Comparison of ENCODE assay signal across 2 cellular contexts in genomic region chr4:188130355-188130754, GRCh38.
TF ChIP-seq lines count a peak whose summit lies in the region.

No MANE protein-coding gene starts in this region.

TF ChIP-seq in H1, 55 proteins besides CTCF, POLR2A, EP300 and RAD21:
- no peak for TF ChIP-seq YY1 (IDR thresholded peaks at IDR 0.05; ENCODE audit: low read depth, low read length)
- no peak for TF ChIP-seq EGR1 (IDR thresholded peaks at IDR 0.05; ENCODE audit: borderline replicate concordance, low read depth, low read length)
- no peak for TF ChIP-seq NANOG (IDR thresholded peaks at IDR 0.05; ENCODE audit: insufficient read depth, low read depth, low read length, poor library complexity, severe bottlenecking)
- no peak for TF ChIP-seq CHD7 (IDR thresholded peaks at IDR 0.05; ENCODE audit: insufficient replicate concordance, low read length)
- TF ChIP-seq CTBP2 (IDR thresholded peaks at IDR 0.05; ENCODE audit: borderline replicate concordance, insufficient read depth, insufficient read length, low read length) = no peak
- TF ChIP-seq PHF8 (conservative IDR thresholded peaks at IDR 0.05; ENCODE audit: low read depth, low read length) = no peak
- no peak for TF ChIP-seq ZNF274 (IDR thresholded peaks at IDR 0.05; ENCODE audit: borderline replicate concordance, extremely low read depth, low read length)
- TF ChIP-seq CBX8 (IDR thresholded peaks at IDR 0.05; ENCODE audit: borderline replicate concordance, low read depth, low read length) = no peak
- no peak for TF ChIP-seq KDM5A (IDR thresholded peaks at IDR 0.05; ENCODE audit: low read length)
- TF ChIP-seq TAF1 (IDR thresholded peaks at IDR 0.05; ENCODE audit: low read depth, low read length) = no peak
- no peak for TF ChIP-seq TBP (IDR thresholded peaks at IDR 0.05; ENCODE audit: low read depth, low read length)
- no peak for TF ChIP-seq SIX5 (IDR thresholded peaks at IDR 0.05; ENCODE audit: low read depth, low read length)
- TF ChIP-seq ATF2 (IDR thresholded peaks at IDR 0.05; ENCODE audit: low read length) = no peak

TF ChIP-seq in SK-N-SH treated with all-trans-retinoic acid at 6 μM for 48 hours, 23 proteins besides CTCF, POLR2A, EP300 and RAD21:
- TF ChIP-seq OSR1 (CRISPR knock-in tag; IDR thresholded peaks at IDR 0.05) (no peak), ZFP30 (CRISPR knock-in tag; IDR thresholded peaks at IDR 0.05) (no peak), ZC3H10 (CRISPR knock-in tag; IDR thresholded peaks at IDR 0.05) (no peak), TSHZ2 (CRISPR knock-in tag; IDR thresholded peaks at IDR 0.05) (no peak), ZNF8 (CRISPR knock-in tag; IDR thresholded peaks at IDR 0.05) (no peak), CSDC2 (CRISPR knock-in tag; IDR thresholded peaks at IDR 0.05) (no peak), ZNF70 (CRISPR knock-in tag; IDR thresholded peaks at IDR 0.05) (no peak), CREB5 (CRISPR knock-in tag; IDR thresholded peaks at IDR 0.05; ENCODE audit: low read depth) (no peak), ISL1 (CRISPR knock-in tag; IDR thresholded peaks at IDR 0.05) (no peak), PATZ1 (CRISPR knock-in tag; IDR thresholded peaks at IDR 0.05; ENCODE audit: borderline replicate concordance) (no peak), ZNF565 (CRISPR knock-in tag; conservative IDR thresholded peaks at IDR 0.05; ENCODE audit: low read depth) (no peak), GLIS3 (CRISPR knock-in tag; IDR thresholded peaks at IDR 0.05) (no peak), SNAI2 (CRISPR knock-in tag; IDR thresholded peaks at IDR 0.05) (no peak), BACH2 (CRISPR knock-in tag; IDR thresholded peaks at IDR 0.05; ENCODE audit: borderline replicate concordance) (no peak), RARB (CRISPR knock-in tag; IDR thresholded peaks at IDR 0.05) (no peak), PPARA (CRISPR knock-in tag; IDR thresholded peaks at IDR 0.05; ENCODE audit: borderline replicate concordance) (no peak), ZFP3 (CRISPR knock-in tag; IDR thresholded peaks at IDR 0.05) (no peak), CSRNP3 (CRISPR knock-in tag; IDR thresholded peaks at IDR 0.05) (no peak), POU6F1 (CRISPR knock-in tag; IDR thresholded peaks at IDR 0.05; ENCODE audit: borderline replicate concordance, low read depth) (no peak)
